19 cellular contexts compared by ENCODE assay signal in genomic region chr13:113147206-113147605, GRCh38. TPM values are rescaled to one million over a fixed set of nuclear protein-coding genes. Genes with fewer than 3 reads are reported as not detected.
A peak's percentile ranks its signal among the peaks of the same experiment; 100 is the strongest.
DNase-seq lines count a peak whose midpoint lies in the region; ATAC-seq and TF ChIP-seq lines count a peak whose summit lies in the region.
"Had no signal": no experiment of that assay in that cellular context is flagged by ENCODE, and none has a peak within 500 bp of the region (broad histone marks: within the 10 kb centered on the region; RNA-seq: fewer than 3 reads in every experiment).

No MANE protein-coding gene starts in this region.

- H3K9me3 Mint-ChIP-seq in H9 = no peaks in the 10 kb centered on the region; a peak in 1 of 5 replicates
- no peaks in the 10 kb centered on the region for H3K9me3 Mint-ChIP-seq in type B pancreatic cell

- no peak for ATAC-seq in GM18498 (IDR thresholded peaks at IDR 0.05; ENCODE audit: unreplicated experiment)
- ATAC-seq: A549, K562, PC-3 had no signal

- no peak overlapping the region for H3K14ac ChIP-seq in H9 (ENCODE audit: insufficient read depth, low read length)

- H3K27me3 ChIP-seq in H9 (ENCODE audit: insufficient read depth, low read length) = no peaks in the 10 kb centered on the region; the same call in 1 of the 2 replicates

- WGBS in H9 (ENCODE audit: extremely low coverage, insufficient read length, low lambda C conversion rate) = no CpG with 5 or more reads among the region's 8 CpGs

- H3K4me1 Mint-ChIP-seq in H9 (peaks cover 4 to 17% of the 10 kb centered on the region in 2 experiments; a peak in 3 of 4 replicates), type B pancreatic cell (ENCODE audit: unreplicated experiment) (peaks cover 2% of the 10 kb centered on the region)

- H2BK5ac ChIP-seq in H9 (ENCODE audit: insufficient read length, low read length) = no peak overlapping the region

- H2AK5ac ChIP-seq in H9 (ENCODE audit: insufficient read length, low read length) = no peak overlapping the region

- no peak overlapping the region for H4K5ac ChIP-seq in H9 (ENCODE audit: insufficient read length, low read depth, low read length)

- no peak overlapping the region for H3K56ac ChIP-seq in H9 (ENCODE audit: insufficient read length, low read depth, low read length)

- H3K36me3 Mint-ChIP-seq in H9 (ENCODE audit: insufficient read depth in 1 of 3, low read depth in 3 of 3) (no peaks in the 10 kb centered on the region; a peak in 2 of 7 replicates), type B pancreatic cell (no peaks in the 10 kb centered on the region)
- H3K36me3 Mint-ChIP-seq: CD4-positive, alpha-beta memory T cell had no signal

- no peaks in the 10 kb centered on the region for H3K4me1 ChIP-seq in H9 (ENCODE audit: insufficient read depth, low read length)
- H3K4me1 ChIP-seq: A549, BLaER1 had no signal

- H2BK12ac ChIP-seq in H9 (ENCODE audit: insufficient read length, low read depth, low read length) = no peak overlapping the region

- no peak overlapping the region for H2BK120ac ChIP-seq in H9 (ENCODE audit: low read depth, low read length, poor library complexity, severe bottlenecking)

- DNase-seq in activated effector memory CD4-positive, alpha-beta T cell treated with anti-CD3 and anti-CD28 coated beads, Interleukin-2, amount 50 U/mL, for 16 hours = peak; percentile 27
- no peak for DNase-seq in activated effector memory CD4-positive, alpha-beta T cell treated with Interleukin-2 at 50 U/mL for 16 hours
- DNase-seq in H9 (peak; percentile 17), cerebellum (ENCODE audit: low spot score) (peak; percentile 60), type B pancreatic cell (ENCODE audit: extremely low spot score, unreplicated experiment) (peak; percentile 49), NCI-H2196 treated with DMSO at 0.1 percent for 48 hours (lab: John Stamatoyannopoulos, UW; ENCODE audit: unreplicated experiment) (no peak)
- DNase-seq: Calu3; CD4-positive, alpha-beta memory T cell; GOT3; NCI-H1105; NCI-H187; NCI-H526; PC-3; RPMI8226; SIG-M5 had no signal

- no peaks in the 10 kb centered on the region for H3K79me2 ChIP-seq in H9 (ENCODE audit: insufficient read depth, low read length)

- no peak overlapping the region for H2AFZ ChIP-seq in H9 (ENCODE audit: low read length)

- no peak overlapping the region for H3K23ac ChIP-seq in H9 (ENCODE audit: insufficient read length, low read depth, low read length)

- no peak overlapping the region for H3K4me3 Mint-ChIP-seq in H9
- no peak overlapping the region for H3K4me3 Mint-ChIP-seq in type B pancreatic cell
- H3K4me3 Mint-ChIP-seq: CD4-positive, alpha-beta memory T cell had no signal

- H4K20me1 ChIP-seq in H9 (ENCODE audit: control insufficient read depth, insufficient read depth, insufficient read length) = no peaks in the 10 kb centered on the region
- H4K20me1 ChIP-seq: BLaER1 had no signal

- no peak for TF ChIP-seq CTCF in H9 (conservative IDR thresholded peaks at IDR 0.05)
- TF ChIP-seq CTCF in type B pancreatic cell (conservative IDR thresholded peaks at IDR 0.05) = no peak

- H3K9me3 ChIP-seq in H9 (ENCODE audit: control insufficient read depth, low read depth, low read length) = no peaks in the 10 kb centered on the region
- H3K9me3 ChIP-seq: A549, BLaER1 had no signal

- no peak overlapping the region for H3K9ac ChIP-seq in H9 (ENCODE audit: extremely low read depth, insufficient read length, low read length)
- H3K9ac ChIP-seq: BLaER1 had no signal

- no peaks in the 10 kb centered on the region for H3K23me2 ChIP-seq in H9 (ENCODE audit: insufficient read length, low read depth, low read length, poor library complexity, severe bottlenecking)

- H3K18ac ChIP-seq in H9 (ENCODE audit: insufficient read length, low read depth, low read length) = no peak overlapping the region

- no peak overlapping the region for H3K27ac Mint-ChIP-seq in H9
- H3K27ac Mint-ChIP-seq in type B pancreatic cell = no peak overlapping the region
- H3K27ac Mint-ChIP-seq: CD4-positive, alpha-beta memory T cell had no signal

- H2BK20ac ChIP-seq in H9 (ENCODE audit: low read depth, low read length, poor library complexity, severe bottlenecking) = no peak overlapping the region

- no peak overlapping the region for H2BK15ac ChIP-seq in H9 (ENCODE audit: low read depth, low read length)

- no peak overlapping the region for H3K4me2 ChIP-seq in H9 (ENCODE audit: insufficient read depth, insufficient read length, low read length)
- H3K4me2 ChIP-seq: A549, BLaER1 had no signal

- H3K4ac ChIP-seq in H9 (ENCODE audit: low read depth, low read length) = no peak overlapping the region

- no peak overlapping the region for H3K27ac ChIP-seq in H9 (ENCODE audit: insufficient read length, low read depth, low read length)
- H3K27ac ChIP-seq: A549, BLaER1 had no signal

- H3K79me1 ChIP-seq in H9 (ENCODE audit: insufficient read depth, low read depth, low read length, poor library complexity, severe bottlenecking) = no peaks in the 10 kb centered on the region

- H3K27me3 Mint-ChIP-seq in H9 (ENCODE audit: low read depth) = peaks cover 18% of the 10 kb centered on the region
- H3K27me3 Mint-ChIP-seq in type B pancreatic cell = peaks cover 5% of the 10 kb centered on the region
- H3K27me3 Mint-ChIP-seq: CD4-positive, alpha-beta memory T cell had no signal

- no peak overlapping the region for H4K91ac ChIP-seq in H9 (ENCODE audit: insufficient read length, low read depth, low read length)

- H3T11ph ChIP-seq in H9 (ENCODE audit: low read length) = no peak overlapping the region

- H4K8ac ChIP-seq in H9 (replicated peaks; ENCODE audit: insufficient read length, low read depth, low read length) = no peak overlapping the region

RNA-seq across cellular contexts. Expression of gene PROZ, which starts 11.2 kb away (rescaled TPM):
- total RNA-seq in H9 (2021) = not detected in 2 replicates
- total RNA-seq in cerebellum = not detected
- not detected in 2 replicates for total RNA-seq in type B pancreatic cell (ENCODE audit: low replicate concordance)
- total RNA-seq: Calu3; CD4-positive, alpha-beta memory T cell; K562; PC-3 had no signal

RNA-seq across cellular contexts. Expression of gene F10, which starts 24.6 kb away (rescaled TPM):
- total RNA-seq in H9 (2021) (1.7 TPM in 2 replicates), cerebellum (0.91 TPM), type B pancreatic cell (ENCODE audit: low replicate concordance) (34.4 and 53.6 TPM in 2 replicates)
- total RNA-seq: Calu3; CD4-positive, alpha-beta memory T cell; PC-3 had no signal

RNA-seq across cellular contexts. Expression of gene F7, which starts 41.6 kb away (rescaled TPM):
- total RNA-seq in H9 (2021) (0.66 and 0.81 TPM in 2 replicates), cerebellum (0.36 TPM), type B pancreatic cell (ENCODE audit: low replicate concordance) (3.0 and 5.3 TPM in 2 replicates)
- total RNA-seq: Calu3; CD4-positive, alpha-beta memory T cell; K562; PC-3 had no signal

Comparison
In these comparisons a context has a peak if more than half of its experiments do, and no peak if none do; other contexts are left out.
1. DNase-seq: peak in activated effector memory CD4-positive, alpha-beta T cell treated with anti-CD3 and anti-CD28 coated beads, Interleukin-2, amount 50 U/mL, for 16 hours (single experiment), H9 (single experiment), cerebellum (single experiment) and type B pancreatic cell (single experiment); none in activated effector memory CD4-positive, alpha-beta T cell treated with Interleukin-2 at 50 U/mL for 16 hours (single experiment) and NCI-H2196 treated with DMSO at 0.1 percent for 48 hours (single experiment).
2. RNA of gene F10, which starts 24.6 kb away (total RNA-seq): 34.4 to 53.6 TPM in type B pancreatic cell; 1.7 TPM in H9 and 0.91 TPM in cerebellum (single experiment); every median in the first group is over 10 times any median in the second.